9 cellular contexts compared by ENCODE assay signal in the genomic region with DNA sequence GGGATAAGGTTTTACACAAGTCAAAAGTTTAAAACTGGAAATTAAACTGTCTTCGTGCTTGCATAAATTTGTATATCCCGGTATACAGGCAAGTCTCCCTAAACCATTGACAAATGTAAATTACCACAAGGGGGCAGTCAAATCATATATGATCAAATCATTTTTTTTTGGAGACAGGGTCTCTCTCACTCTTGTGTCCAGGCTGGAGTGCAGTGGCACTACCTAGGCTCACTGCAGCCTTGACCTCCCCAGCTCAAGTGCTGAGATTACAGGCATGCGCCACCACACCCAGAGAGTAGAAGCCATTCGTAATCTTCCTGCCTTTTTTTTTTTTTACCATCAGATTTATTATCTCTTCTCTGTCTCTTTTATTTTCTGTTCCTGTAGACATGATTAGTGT. TPM values are rescaled to one million over a fixed set of nuclear protein-coding genes. Genes with fewer than 3 reads are reported as not detected.
A peak's percentile ranks its signal among the peaks of the same experiment; 100 is the strongest.
DNase-seq lines count a peak whose midpoint lies in the region; ATAC-seq, FAIRE-seq and TF ChIP-seq lines count a peak whose summit lies in the region.
"Had no signal": no experiment of that assay in that cellular context is flagged by ENCODE, and none has a peak within 500 bp of the region (broad histone marks: within the 10 kb centered on the region; RNA-seq: fewer than 3 reads in every experiment).

No MANE protein-coding gene starts in this region.

- TF ChIP-seq EP300 in GM12878 (IDR thresholded peaks at IDR 0.05; ENCODE audit: borderline replicate concordance in 1 of 2, control insufficient read depth in 1 of 2, low read depth in 2 of 2, low read length in 2 of 2): no peak
- TF ChIP-seq EP300 in transverse colon (IDR thresholded peaks at IDR 0.05; ENCODE audit: low read depth): no peak

- WGBS in GM12878 (ENCODE audit: insufficient coverage, insufficient replicate concordance, low lambda C conversion rate, missing lambda C conversion rate): 91% methylated on average over 4 of the region's 4 CpGs
- WGBS in transverse colon (ENCODE audit: low coverage in 1 of 2), 2 donors: 48% methylated on average over 4 of the region's 4 CpGs

- H3K79me2 ChIP-seq in GM12878 (ENCODE audit: control insufficient read depth, insufficient read depth, low read length): no peaks in the 10 kb centered on the region
- H3K79me2 ChIP-seq in keratinocyte (ENCODE audit: control insufficient read depth, insufficient read depth, low read length): no peaks in the 10 kb centered on the region

- H4K20me1 ChIP-seq in GM12878 (ENCODE audit: control insufficient read depth, insufficient read depth) (no peaks in the 10 kb centered on the region), keratinocyte (ENCODE audit: control insufficient read depth, extremely low read depth, insufficient read depth, low read length) (no peaks in the 10 kb centered on the region)

- RAD21 ChIA-PET in GM12878 (lab: Charles Lee; ENCODE audit: unreplicated experiment): interaction anchor here (1.3 to 6.4 kb wide), 2 partner anchors 37 to 134 kb away, joined by 3 to 35 read pairs; no protein-coding TSS in a partner anchor

- no peak for FAIRE-seq in GM12878 (lab: Jason Lieb, UNC)
- no peak for FAIRE-seq in keratinocyte (lab: Jason Lieb, UNC)
- FAIRE-seq: colon had no signal

- no peak overlapping the region for H3K27ac ChIP-seq in 22Rv1
- no peak overlapping the region for H3K27ac ChIP-seq in GM12878 (ENCODE audit: control insufficient read depth, insufficient read depth)
- no peak overlapping the region for H3K27ac ChIP-seq in keratinocyte (ENCODE audit: control insufficient read depth, insufficient read depth, low read length)
- no peak overlapping the region for H3K27ac ChIP-seq in transverse colon

- H3K9me3 ChIP-seq in GM12878 (replicated peaks; ENCODE audit: control insufficient read depth, insufficient read depth, low read length) (no peaks in the 10 kb centered on the region), keratinocyte (ENCODE audit: control insufficient read depth, low read depth, low read length) (no peaks in the 10 kb centered on the region), transverse colon (no peaks in the 10 kb centered on the region)

- in situ Hi-C loops in GM12878 (cut with MboI): no loop called here
- in situ Hi-C loops in transverse colon (cut with MboI; ENCODE audit: low pct_ligation_motif_present in 1 of 4, low pct_unique_long_range_greater_than_20kb in 1 of 4, low sequenced_read_pairs in 3 of 4): no loop called here

- peak; percentile 54; the same call in 1 of the 2 replicates for TF ChIP-seq RAD21 in GM12878 (IDR thresholded peaks at IDR 0.05; ENCODE audit: insufficient read depth, low read depth, low read length)

- TF ChIP-seq CTCF in 22Rv1 (IDR thresholded peaks at IDR 0.05) (peak; percentile 77), GM12878 (IDR thresholded peaks at IDR 0.05 in 2 of 3, conservative IDR thresholded peaks at IDR 0.05 in 1 of 3; ENCODE audit: control insufficient read depth in 2 of 3, extremely low read depth in 1 of 3, insufficient read depth in 1 of 3, low read depth in 3 of 3, low read length in 3 of 3) (peak; percentile 21 to 51 (median 44); a peak in 4 of 6 replicates), keratinocyte (optimal IDR thresholded peaks at IDR 0.05 in 1 of 3, IDR thresholded peaks at IDR 0.05 in 1 of 3, conservative IDR thresholded peaks at IDR 0.05 in 1 of 3; ENCODE audit: extremely low read depth in 1 of 3, insufficient read depth in 2 of 3, low read length in 3 of 3) (peak in 2 of 3 experiments; percentile 40 to 47), transverse colon (IDR thresholded peaks at IDR 0.05) (peak; percentile 59 to 68 (median 64))

- peak; percentile 57 for DNase-seq in EL
- peak; percentile 60 for DNase-seq in NCI-H2171 (lab: John Stamatoyannopoulos, UW)
- no peak for DNase-seq in GM12878 (ENCODE audit: low read depth, low spot score)
- DNase-seq in keratinocyte (ENCODE audit: low read depth, low spot score): no peak
- DNase-seq in transverse colon: no peak

- ATAC-seq in GM12878 (peak; percentile 68), GM18909 (IDR thresholded peaks at IDR 0.05; ENCODE audit: poor library complexity, unreplicated experiment) (no peak), GM21737 (IDR thresholded peaks at IDR 0.05; ENCODE audit: unreplicated experiment) (no peak)

- dilution Hi-C loops in keratinocyte (cut with MboI; ENCODE audit: extremely low pct_ligation_motif_present, low sequenced_read_pairs): no loop called here

- H3K27me3 ChIP-seq in GM12878 (replicated peaks in 1 of 2; ENCODE audit: control insufficient read depth in 2 of 2, insufficient read depth in 2 of 2, low read length in 1 of 2): no peaks in the 10 kb centered on the region
- H3K27me3 ChIP-seq in keratinocyte (ENCODE audit: control insufficient read depth, extremely low read depth, insufficient read depth, low read length): no peaks in the 10 kb centered on the region
- no peaks in the 10 kb centered on the region for H3K27me3 ChIP-seq in transverse colon

- H3K4me3 ChIP-seq in GM12878 (no peak overlapping the region), keratinocyte (ENCODE audit: control insufficient read depth in 2 of 3, extremely low read depth in 1 of 3, insufficient read depth in 2 of 3, low read depth in 1 of 3, low read length in 3 of 3) (no peak overlapping the region), transverse colon (no peak overlapping the region)

- no TSS peak for BruUV-seq in GM12878 (replicated peaks; lab: Mats Ljungman, UMichigan)

- no peaks in the 10 kb centered on the region for H3K9me1 ChIP-seq in keratinocyte (ENCODE audit: control insufficient read depth, extremely low read depth, insufficient read depth, low read length)

- H2AFZ ChIP-seq in GM12878 (ENCODE audit: control insufficient read depth, low read depth, low read length) (no peak overlapping the region), keratinocyte (ENCODE audit: control insufficient read depth, low read length) (no peak overlapping the region)

- H3K36me3 ChIP-seq in GM12878 (ENCODE audit: control insufficient read depth in 2 of 2, insufficient read depth in 2 of 2, low read length in 1 of 2) (peaks cover 12 to 33% of the 10 kb centered on the region in 2 experiments), keratinocyte (ENCODE audit: control insufficient read depth in 2 of 2, extremely low read depth in 1 of 2, insufficient read depth in 2 of 2, low read length in 2 of 2) (peaks cover 0 to 16% of the 10 kb centered on the region in 2 experiments), transverse colon (no peaks in the 10 kb centered on the region)

- H3K4me2 ChIP-seq in GM12878 (ENCODE audit: control insufficient read depth, insufficient read depth) (no peak overlapping the region), keratinocyte (ENCODE audit: control insufficient read depth, extremely low read depth, insufficient read depth, low read depth, low read length) (no peak overlapping the region)

- no peak overlapping the region for H3K9ac ChIP-seq in GM12878 (ENCODE audit: control insufficient read depth, insufficient read depth, low read length)
- H3K9ac ChIP-seq in keratinocyte (ENCODE audit: control insufficient read depth, extremely low read depth, insufficient read depth, low read length): no peak overlapping the region

- intact Hi-C loops in GM12878 (cut with micrococcal nuclease; ENCODE audit: unreplicated experiment) (loop anchor here (1.0 kb wide), 1 partner anchor 134 kb away; no protein-coding TSS in a partner anchor), transverse colon (cut with DNase I; ENCODE audit: low total_unique reads) (loop anchor here (2.0 kb wide), 1 partner anchor 164 kb away; no protein-coding TSS in a partner anchor)

- POLR2A ChIA-PET in GM12878 (lab: Charles Lee): interaction anchor here (1.2 kb wide), 1 partner anchor 19 kb away, joined by 4 read pairs; a partner anchor contains a TSS

- TF ChIP-seq POLR2A in GM12878 (IDR thresholded peaks at IDR 0.05; ENCODE audit: low read depth, low read length): no peak
- no peak for TF ChIP-seq POLR2A in transverse colon (IDR thresholded peaks at IDR 0.05)

- SMC1A ChIA-PET in GM12878 (lab: Charles Lee; ENCODE audit: uncharacterized antibody, unreplicated experiment): interaction anchor here (0.9 to 6.7 kb wide), 6 partner anchors 14 to 217 kb away, joined by 3 to 59 read pairs (median 4); no protein-coding TSS in a partner anchor

- H3K4me1 ChIP-seq in GM12878 (ENCODE audit: control insufficient read depth, insufficient read depth, low read length) (no peaks in the 10 kb centered on the region), keratinocyte (ENCODE audit: control insufficient read depth, extremely low read depth, insufficient read depth, low read length) (no peaks in the 10 kb centered on the region), transverse colon (no peaks in the 10 kb centered on the region)

- CTCF ChIA-PET in GM12878 (lab: Yijun Ruan, JAX): interaction anchor here (0.8 to 6.4 kb wide), 9 partner anchors 9 to 137 kb away, joined by 3 to 72 read pairs (median 3); no protein-coding TSS in a partner anchor

RNA-seq across cellular contexts. Expression of a gene that starts 18.5 kb away (rescaled TPM):
- total RNA-seq in GM12878 (2013; cell fraction: nucleolus; rRNA removed): 82.8 and 93.7 TPM in 2 replicates
- total RNA-seq in GM12878 (2014; rRNA removed): 155 and 182 TPM in 2 replicates
- 240 and 243 TPM in 2 replicates for total RNA-seq in GM12878 (2014; rRNA removed; fragmentation: Illumina TruSeq; extraction: Trizol)
- total RNA-seq in GM12878 (2021): 214 and 230 TPM in 2 replicates
- polyA plus RNA-seq in GM12878 (2011; ENCODE audit: low read depth): 48.3 TPM
- polyA plus RNA-seq in GM12878 (2011; rRNA removed): 275 and 463 TPM in 2 replicates
- 65.8 and 84.4 TPM in 2 replicates for polyA plus RNA-seq in GM12878 (2011; cell fraction: cytosol; rRNA removed)
- 181 and 201 TPM in 2 replicates for polyA plus RNA-seq in GM12878 (2011; cell fraction: nucleus; rRNA removed)
- 106 and 134 TPM in 2 replicates for polyA plus RNA-seq in GM12878 (2012)
- polyA plus RNA-seq in GM12878 (2014; fragmentation: Illumina TruSeq; extraction: Trizol): 199 and 258 TPM in 2 replicates
- polyA plus RNA-seq in GM12878 (2014; fragmentation: Nextera tagmentation; extraction: Ambion mirVana): 100 to 1,000 TPM; 149 to 236 TPM
- 90.5 and 117 TPM in 2 replicates for polyA plus RNA-seq in GM12878 (2014; rRNA removed)
- 100 to 1,000 TPM; 234 to 239 TPM for polyA plus RNA-seq in GM12878 (2016; fragmentation: Nextera tagmentation; extraction: Ambion mirVana)
- polyA minus RNA-seq in GM12878 (2011; rRNA and poly(A)+ RNA removed): 98.7 and 134 TPM in 2 replicates
- polyA minus RNA-seq in GM12878 (2011; cell fraction: cytosol; rRNA and poly(A)+ RNA removed): 57.5 and 61.4 TPM in 2 replicates
- 65.8 and 71.7 TPM in 2 replicates for polyA minus RNA-seq in GM12878 (2011; cell fraction: nucleus; rRNA and poly(A)+ RNA removed)
- polyA plus RNA-seq in keratinocyte: 5.2 to 45.0 TPM (median 27.1 TPM) in 3 replicates
- 3.0 TPM for polyA plus RNA-seq in keratinocyte (2011; ENCODE audit: low read depth)
- 5.1 and 13.0 TPM in 2 replicates for polyA plus RNA-seq in keratinocyte (2011; cell fraction: cytosol; rRNA removed)
- polyA plus RNA-seq in keratinocyte (2011; cell fraction: nucleus; rRNA removed): 6.1 and 10.4 TPM in 2 replicates
- 0.23 and 33.4 TPM in 2 replicates for polyA plus RNA-seq in keratinocyte (2012; ENCODE audit: low replicate concordance)
- polyA minus RNA-seq in keratinocyte: 3.0 to 28.7 TPM (median 4.0 TPM) in 3 replicates
- polyA minus RNA-seq in keratinocyte (2011; cell fraction: cytosol; rRNA and poly(A)+ RNA removed): 5.8 TPM
- polyA minus RNA-seq in keratinocyte (2011; cell fraction: nucleus; rRNA and poly(A)+ RNA removed): 3.3 and 6.9 TPM in 2 replicates
- 10 to 100 TPM in 1 of 4 donors, 1 to 10 TPM in 2, under 1 TPM in 1; 0.37 to 25.5 (median 7.5) TPM for total RNA-seq in transverse colon

RNA-seq across cellular contexts. Expression of a gene that starts 34.6 kb away (rescaled TPM):
- total RNA-seq in GM12878 (2013; cell fraction: nucleolus; rRNA removed): not detected in 2 replicates
- total RNA-seq in GM12878 (2014; rRNA removed) (not detected in 2 replicates), GM12878 (2014; rRNA removed; fragmentation: Illumina TruSeq; extraction: Trizol) (not detected in 2 replicates), GM12878 (2021) (not detected in 2 replicates), transverse colon (not detected)
- polyA plus RNA-seq in GM12878 (2011; ENCODE audit: low read depth): not detected
- polyA plus RNA-seq in GM12878 (2011; rRNA removed) (not detected in 2 replicates), GM12878 (2014; fragmentation: Illumina TruSeq; extraction: Trizol) (not detected in 2 replicates), GM12878 (2014; fragmentation: Nextera tagmentation; extraction: Ambion mirVana) (not detected), GM12878 (2014; rRNA removed) (not detected in 2 replicates), GM12878 (2016; fragmentation: Nextera tagmentation; extraction: Ambion mirVana) (1 to 10 TPM in 1 of 2 experiments, not detected in 1; 1.6 TPM), keratinocyte (not detected in 3 replicates)
- not detected in 2 replicates for polyA plus RNA-seq in GM12878 (2011; cell fraction: cytosol; rRNA removed)
- not detected in 2 replicates for polyA plus RNA-seq in GM12878 (2011; cell fraction: nucleus; rRNA removed)
- not detected in 2 replicates for polyA plus RNA-seq in GM12878 (2012)
- polyA minus RNA-seq in GM12878 (2011; rRNA and poly(A)+ RNA removed): not detected in 2 replicates
- polyA minus RNA-seq in GM12878 (2011; cell fraction: cytosol; rRNA and poly(A)+ RNA removed): not detected in 2 replicates
- polyA minus RNA-seq in GM12878 (2011; cell fraction: nucleus; rRNA and poly(A)+ RNA removed): not detected in 2 replicates
- polyA plus RNA-seq in keratinocyte (2011; ENCODE audit: low read depth): not detected
- not detected in 2 replicates for polyA plus RNA-seq in keratinocyte (2011; cell fraction: cytosol; rRNA removed)
- polyA plus RNA-seq in keratinocyte (2011; cell fraction: nucleus; rRNA removed): not detected in 2 replicates
- polyA plus RNA-seq in keratinocyte (2012; ENCODE audit: low replicate concordance): not detected in 2 replicates
- not detected in 3 replicates for polyA minus RNA-seq in keratinocyte
- not detected for polyA minus RNA-seq in keratinocyte (2011; cell fraction: cytosol; rRNA and poly(A)+ RNA removed)
- not detected in 2 replicates for polyA minus RNA-seq in keratinocyte (2011; cell fraction: nucleus; rRNA and poly(A)+ RNA removed)

RNA-seq across cellular contexts. Expression of a gene that starts 44.1 kb away (rescaled TPM):
- 12.1 and 14.2 TPM in 2 replicates for total RNA-seq in GM12878 (2013; cell fraction: nucleolus; rRNA removed)
- total RNA-seq in GM12878 (2014; rRNA removed) (3.6 and 4.3 TPM in 2 replicates), GM12878 (2014; rRNA removed; fragmentation: Illumina TruSeq; extraction: Trizol) (4.2 and 4.7 TPM in 2 replicates), GM12878 (2021) (22.3 and 23.3 TPM in 2 replicates), transverse colon (100 to 1,000 TPM in 3 of 4 donors, 10 to 100 TPM in 1; 98.4 to 302 (median 166) TPM)
- 3.6 TPM for polyA plus RNA-seq in GM12878 (2011; ENCODE audit: low read depth)
- polyA plus RNA-seq in GM12878 (2011; rRNA removed) (10.3 and 14.5 TPM in 2 replicates), GM12878 (2014; fragmentation: Illumina TruSeq; extraction: Trizol) (8.3 and 8.7 TPM in 2 replicates), GM12878 (2014; fragmentation: Nextera tagmentation; extraction: Ambion mirVana) (1 to 10 TPM; 2.4 to 5.0 TPM), GM12878 (2014; rRNA removed) (10.2 and 11.5 TPM in 2 replicates), GM12878 (2016; fragmentation: Nextera tagmentation; extraction: Ambion mirVana) (10 to 100 TPM in 1 of 2 experiments, 1 to 10 TPM in 1; 3.0 to 19.6 TPM), keratinocyte (6.0 to 13.8 TPM (median 6.8 TPM) in 3 replicates)
- polyA plus RNA-seq in GM12878 (2011; cell fraction: cytosol; rRNA removed): 15.3 and 20.0 TPM in 2 replicates
- polyA plus RNA-seq in GM12878 (2011; cell fraction: nucleus; rRNA removed): 7.7 and 11.8 TPM in 2 replicates
- 5.5 and 9.6 TPM in 2 replicates for polyA plus RNA-seq in GM12878 (2012)
- 14.2 and 20.5 TPM in 2 replicates for polyA minus RNA-seq in GM12878 (2011; rRNA and poly(A)+ RNA removed)
- polyA minus RNA-seq in GM12878 (2011; cell fraction: cytosol; rRNA and poly(A)+ RNA removed): 5.6 and 8.8 TPM in 2 replicates
- polyA minus RNA-seq in GM12878 (2011; cell fraction: nucleus; rRNA and poly(A)+ RNA removed): 2.9 and 4.5 TPM in 2 replicates
- polyA plus RNA-seq in keratinocyte (2011; ENCODE audit: low read depth): 0.44 TPM
- polyA plus RNA-seq in keratinocyte (2011; cell fraction: cytosol; rRNA removed): 9.2 and 12.4 TPM in 2 replicates
- polyA plus RNA-seq in keratinocyte (2011; cell fraction: nucleus; rRNA removed): 6.5 and 10.0 TPM in 2 replicates
- 5.1 and 17.9 TPM in 2 replicates for polyA plus RNA-seq in keratinocyte (2012; ENCODE audit: low replicate concordance)
- 6.8 to 30.7 TPM (median 7.6 TPM) in 3 replicates for polyA minus RNA-seq in keratinocyte
- 15.9 TPM for polyA minus RNA-seq in keratinocyte (2011; cell fraction: cytosol; rRNA and poly(A)+ RNA removed)
- 3.8 and 6.0 TPM in 2 replicates for polyA minus RNA-seq in keratinocyte (2011; cell fraction: nucleus; rRNA and poly(A)+ RNA removed)

Comparison
In these comparisons a context has a peak if more than half of its experiments do, and no peak if none do; other contexts are left out.
1. DNase-seq: peak in EL (single experiment) and NCI-H2171 (single experiment); none in GM12878 (single experiment), keratinocyte (single experiment) and transverse colon (single experiment).
2. RNA of a gene that starts 44.1 kb away (total RNA-seq): 98.4 to 302 TPM in transverse colon; 3.6 to 23.3 TPM in GM12878; every median in the first group is over 4 times any median in the second.
3. Peak in every context shown above with its lines, with median percentiles within 50 percentile points of each other: CTCF ChIP-seq.